In genomic region chr7:131557521-131558385, GRCh38 we compare ENCODE assay signal across 9 cellular contexts. TPM values are rescaled to one million over a fixed set of nuclear protein-coding genes. Genes with fewer than 3 reads are reported as not detected.
DNase-seq lines count a peak whose midpoint lies in the region; ATAC-seq and TF ChIP-seq lines count a peak whose summit lies in the region.
"Had no signal": no experiment of that assay in that cellular context is flagged by ENCODE, and none has a peak within 500 bp of the region (broad histone marks: within the 10 kb centered on the region; RNA-seq: fewer than 3 reads in every experiment).

No MANE protein-coding gene starts in this region.

- H3K27ac Mint-ChIP-seq in Calu3 (ENCODE audit: unreplicated experiment), result no peak overlapping the region

- ATAC-seq in HG02981 (IDR thresholded peaks at IDR 0.05; ENCODE audit: unreplicated experiment), result no peak

- no TSS peak for BruUV-seq in Calu3 (replicated peaks; lab: Mats Ljungman, UMichigan)

- no peaks in the 10 kb centered on the region for H3K79me2 ChIP-seq in OCI-LY3 (ENCODE audit: low read length)
- H3K79me2 ChIP-seq in parathyroid adenoma, result no peaks in the 10 kb centered on the region

- intact Hi-C loops in Calu3 (cut with micrococcal nuclease; ENCODE audit: unreplicated experiment), result no loop called here
- intact Hi-C loops in head of caudate nucleus (cut with DNase I), result loop anchor here (10.0 kb wide), 1 partner anchor 97 kb away; no protein-coding TSS in a partner anchor

- no peaks in the 10 kb centered on the region for H3K9me3 Mint-ChIP-seq in Calu3 (ENCODE audit: low read depth, unreplicated experiment)

- H3K4me3 ChIP-seq in OCI-LY3 (ENCODE audit: low read length) (peak overlapping the region; percentile 83; the same call in 1 of the 2 replicates), parathyroid adenoma (ENCODE audit: low read depth, low read length) (no peak overlapping the region)

- no peak overlapping the region for H3K9ac ChIP-seq in OCI-LY3 (ENCODE audit: low read length)
- H3K9ac ChIP-seq in parathyroid adenoma, result no peak overlapping the region

- peaks cover 53% of the 10 kb centered on the region for H3K27me3 Mint-ChIP-seq in Calu3 (ENCODE audit: unreplicated experiment)

- no peak for DNase-seq in Calu3
- peak in 27 of 42 donors; percentile 5 to 58 (median 23) for DNase-seq in head of caudate nucleus
- no peak for DNase-seq in NCI-H526 treated with DMSO at 0.1 percent for 48 hours (lab: John Stamatoyannopoulos, UW)
- no peak for DNase-seq in NCI-H345 treated with DMSO at 0.1 percent for 48 hours (lab: John Stamatoyannopoulos, UW; ENCODE audit: unreplicated experiment)
- no peak for DNase-seq in DMS153 treated with DMSO at 0.1 percent for 48 hours (lab: John Stamatoyannopoulos, UW; ENCODE audit: unreplicated experiment)
- DNase-seq: T-helper 1 cell had no signal

- H3K27me3 ChIP-seq in OCI-LY3 (ENCODE audit: low read depth, low read length) (peaks cover 37% of the 10 kb centered on the region), parathyroid adenoma (ENCODE audit: control insufficient read depth, insufficient read depth, low read length) (no peaks in the 10 kb centered on the region)

- H2AFZ ChIP-seq in OCI-LY3 (ENCODE audit: low read depth, low read length) (no peak overlapping the region), parathyroid adenoma (peak overlapping the region; percentile 49)

- peaks cover 6% of the 10 kb centered on the region; the same call in 1 of the 2 replicates for H4K20me1 ChIP-seq in OCI-LY3 (ENCODE audit: insufficient read depth, low read length)

- H3K4me1 ChIP-seq in OCI-LY3 (ENCODE audit: low read length) (peaks cover 11% of the 10 kb centered on the region), parathyroid adenoma (peaks cover 9% of the 10 kb centered on the region)

- H3K4me3 Mint-ChIP-seq in Calu3 (ENCODE audit: low read depth, unreplicated experiment), result peak overlapping the region; percentile 72

- H3K4me1 Mint-ChIP-seq in Calu3 (ENCODE audit: low read depth, unreplicated experiment), result peaks cover 7% of the 10 kb centered on the region

- no peak overlapping the region for H3K27ac ChIP-seq in OCI-LY3 (ENCODE audit: low read length)
- no peak overlapping the region for H3K27ac ChIP-seq in parathyroid adenoma

- H3K4me2 ChIP-seq in OCI-LY3 (ENCODE audit: low read length) (peak overlapping the region; percentile 82), parathyroid adenoma (ENCODE audit: low read length) (peak overlapping the region; percentile 54)

- H3K36me3 Mint-ChIP-seq in Calu3 (ENCODE audit: insufficient read depth, unreplicated experiment), result peaks cover 25% of the 10 kb centered on the region

- H3K36me3 ChIP-seq in OCI-LY3 (replicated peaks; ENCODE audit: low read depth, low read length) (no peaks in the 10 kb centered on the region), parathyroid adenoma (ENCODE audit: control insufficient read depth, insufficient read depth, low read length) (no peaks in the 10 kb centered on the region)

- CTCF ChIA-PET in Calu3 (lab: Charles Lee), result no interaction called here

- H3K9me3 ChIP-seq in OCI-LY3 (ENCODE audit: insufficient read depth, low read length), result no peaks in the 10 kb centered on the region
- H3K9me3 ChIP-seq in parathyroid adenoma (ENCODE audit: control insufficient read depth, low read length), result no peaks in the 10 kb centered on the region

- TF ChIP-seq CTCF in Calu3 (IDR thresholded peaks at IDR 0.05; ENCODE audit: unreplicated experiment) (no peak), OCI-LY3 (IDR thresholded peaks at IDR 0.05; ENCODE audit: low read depth, low read length) (no peak), parathyroid adenoma (IDR thresholded peaks at IDR 0.05) (no peak)

RNA-seq across cellular contexts. Expression of gene PODXL, which starts 1.3 kb away (rescaled TPM):
- 15.5 and 24.7 TPM in 2 replicates for total RNA-seq in Calu3 (2022)

Comparison
In these comparisons a context has a peak if more than half of its experiments do, and no peak if none do; other contexts are left out.
1. DNase-seq: peak in head of caudate nucleus (27 of 42); none in Calu3 (single experiment), NCI-H526 treated with DMSO at 0.1 percent for 48 hours (single experiment), NCI-H345 treated with DMSO at 0.1 percent for 48 hours (single experiment) and DMS153 treated with DMSO at 0.1 percent for 48 hours (single experiment).